Comparison of ENCODE assay signal across 1 cellular context in genomic region chr22:30227438-30228228, GRCh38.
TF ChIP-seq lines count a peak whose summit lies in the region.

No MANE protein-coding gene starts in this region.

TF ChIP-seq in HCT116, 20 proteins besides CTCF, POLR2A, EP300 and RAD21:
- no peak for TF ChIP-seq REST (IDR thresholded peaks at IDR 0.05; ENCODE audit: low read depth)
- TF ChIP-seq YY1 (IDR thresholded peaks at IDR 0.05; ENCODE audit: extremely low read depth, insufficient replicate concordance, low read depth, low read length), result no peak
- TF ChIP-seq ZBTB33 (IDR thresholded peaks at IDR 0.05; ENCODE audit: extremely low read depth, insufficient replicate concordance, low read length), result no peak
- TF ChIP-seq ZNF274 (IDR thresholded peaks at IDR 0.05; ENCODE audit: low read depth, low read length), result no peak
TF ChIP-seq in HCT116: peak in this region for 0.
